ENCODE assay signal across 1 cellular context in genomic region chr17:81552244-81553017, GRCh38.
A peak's percentile ranks its signal among the peaks of the same experiment; 100 is the strongest.
TF ChIP-seq lines count a peak whose summit lies in the region.

TSS of gene FAAP100 (minus strand) at chr17:81552353. CDS start at chr17:81552330, 23 bp downstream.

TF ChIP-seq in HepG2, 621 proteins besides CTCF, POLR2A, EP300 and RAD21 (continued from another document and continues in another):
- TF ChIP-seq PAXIP1 (CRISPR knock-in tag; conservative IDR thresholded peaks at IDR 0.05) (0 out of 2 replicates have a peak, but pooled peaks have one; percentile 39), ZNF567 (CRISPR knock-in tag; IDR thresholded peaks at IDR 0.05; ENCODE audit: borderline replicate concordance) (0 out of 2 replicates have a peak, but pooled peaks have one; percentile 51), HHEX (CRISPR knock-in tag; IDR thresholded peaks at IDR 0.05) (no peak), ZBTB1 (CRISPR knock-in tag; IDR thresholded peaks at IDR 0.05; ENCODE audit: borderline replicate concordance) (no peak), DZIP1 (CRISPR knock-in tag; IDR thresholded peaks at IDR 0.05) (peak; percentile 88; the same call in 1 of the 2 replicates), RFXAP (CRISPR knock-in tag; IDR thresholded peaks at IDR 0.05; ENCODE audit: borderline replicate concordance) (peak; percentile 78), PHF21A (CRISPR knock-in tag; IDR thresholded peaks at IDR 0.05) (0 out of 2 replicates have a peak, but pooled peaks have one; percentile 31), NFIB (CRISPR knock-in tag; IDR thresholded peaks at IDR 0.05; ENCODE audit: borderline replicate concordance) (no peak), AGO1 (IDR thresholded peaks at IDR 0.05; ENCODE audit: low read depth, low read length, poor library complexity, severe bottlenecking) (peak; percentile 75), ZNF430 (CRISPR knock-in tag; IDR thresholded peaks at IDR 0.05) (peak; percentile 89), HMG20B (CRISPR knock-in tag; conservative IDR thresholded peaks at IDR 0.05) (no peak), MXI1 (IDR thresholded peaks at IDR 0.05; ENCODE audit: borderline replicate concordance, low read depth, low read length) (peak; percentile 89; the same call in 2 of the 3 replicates), ZNF24 (IDR thresholded peaks at IDR 0.05) (no peak), CHCHD3 (CRISPR knock-in tag; IDR thresholded peaks at IDR 0.05) (no peak), PRMT3 (CRISPR knock-in tag; IDR thresholded peaks at IDR 0.05; ENCODE audit: borderline replicate concordance, low read depth) (no peak; the same call in 1 of the 2 replicates), ZNF484 (CRISPR knock-in tag; IDR thresholded peaks at IDR 0.05; ENCODE audit: borderline replicate concordance, low read depth) (no peak), SKI (IDR thresholded peaks at IDR 0.05; ENCODE audit: partially characterized antibody) (peak; percentile 28), ZNF124 (CRISPR knock-in tag; IDR thresholded peaks at IDR 0.05) (0 out of 2 replicates have a peak, but pooled peaks have one; percentile 43), ZBTB43 (CRISPR knock-in tag; conservative IDR thresholded peaks at IDR 0.05) (peak; percentile 77; the same call in 1 of the 2 replicates), MLX (CRISPR knock-in tag; IDR thresholded peaks at IDR 0.05) (no peak), ZNF337 (CRISPR knock-in tag; IDR thresholded peaks at IDR 0.05; ENCODE audit: borderline replicate concordance, low read depth) (no peak), PRPF4 (IDR thresholded peaks at IDR 0.05; ENCODE audit: low read depth, low read length, poor library complexity, severe bottlenecking) (no peak), ZNF543 (CRISPR knock-in tag; IDR thresholded peaks at IDR 0.05) (no peak; the same call in 1 of the 2 replicates), ZNF282 (IDR thresholded peaks at IDR 0.05; ENCODE audit: partially characterized antibody) (no peak), XRCC5 (optimal IDR thresholded peaks at IDR 0.05; ENCODE audit: low read length) (peak; percentile 51), ZBTB39 (CRISPR knock-in tag; IDR thresholded peaks at IDR 0.05) (no peak), YY1 (IDR thresholded peaks at IDR 0.05; ENCODE audit: insufficient read depth, insufficient replicate concordance, low read depth, low read length) (peak; percentile 86), ATAD3A (CRISPR knock-in tag; IDR thresholded peaks at IDR 0.05) (no peak), ZNF780A (CRISPR knock-in tag; IDR thresholded peaks at IDR 0.05) (no peak), PPARG (CRISPR knock-in tag; conservative IDR thresholded peaks at IDR 0.05) (no peak), ZNF530 (CRISPR knock-in tag; IDR thresholded peaks at IDR 0.05; ENCODE audit: low read depth) (no peak), SIX4 (CRISPR knock-in tag; IDR thresholded peaks at IDR 0.05) (no peak; the same call in 1 of the 2 replicates), ZNF414 (CRISPR knock-in tag; IDR thresholded peaks at IDR 0.05) (peak; percentile 42; the same call in 1 of the 2 replicates), IKZF4 (CRISPR knock-in tag; IDR thresholded peaks at IDR 0.05; ENCODE audit: borderline replicate concordance, low read depth, not compliant biosample characterization) (peak; percentile 78), TRIM22 (IDR thresholded peaks at IDR 0.05) (no peak), ZBTB33 (CRISPR knock-in tag; IDR thresholded peaks at IDR 0.05) (no peak), TEAD3 (CRISPR knock-in tag; optimal IDR thresholded peaks at IDR 0.05; ENCODE audit: borderline replicate concordance) (no peak), HMG20A (CRISPR knock-in tag; IDR thresholded peaks at IDR 0.05; ENCODE audit: borderline replicate concordance) (no peak), ZNF639 (CRISPR knock-in tag; conservative IDR thresholded peaks at IDR 0.05) (no peak), DRAP1 (CRISPR knock-in tag; IDR thresholded peaks at IDR 0.05) (peak; percentile 22; the same call in 1 of the 2 replicates), ZBTB2 (CRISPR knock-in tag; IDR thresholded peaks at IDR 0.05; ENCODE audit: low read depth) (peak; percentile 59; the same call in 1 of the 2 replicates)
